ENCODE assay signal across 8 cellular contexts in genomic region chr14:105151131-105151837, GRCh38.
"Had no signal": no experiment of that assay in that cellular context is flagged by ENCODE, and none has a peak within 500 bp of the region (broad histone marks: within the 10 kb centered on the region; RNA-seq: fewer than 3 reads in every experiment).

No MANE protein-coding gene starts in this region.

- FAIRE-seq: urothelium cell line had no signal

- H3K4me3 ChIP-seq: skin epidermis had no signal

- DNase-seq: activated CD4-positive, alpha-beta memory T cell treated with anti-CD3 and anti-CD28 coated beads, Interleukin-2, amount 10 ng/mL, durations not matched to agents 7 days and 5 days; activated CD4-positive, CD25-positive, alpha-beta regulatory T cell treated with anti-CD3 and anti-CD28 coated beads, Interleukin-2, amount 50 U/mL, for 72 hours; activated gamma-delta T cell treated with Interleukin-2 at 50 U/mL for 16 hours; activated T-cell treated with anti-CD3 and anti-CD28 coated beads, Interleukin-2, amount 50 U/mL, for 48 hours; mesenchymal stem cell; T-helper 9 cell had no signal

- H3K27ac ChIP-seq: skin epidermis had no signal
